In the genomic region with DNA sequence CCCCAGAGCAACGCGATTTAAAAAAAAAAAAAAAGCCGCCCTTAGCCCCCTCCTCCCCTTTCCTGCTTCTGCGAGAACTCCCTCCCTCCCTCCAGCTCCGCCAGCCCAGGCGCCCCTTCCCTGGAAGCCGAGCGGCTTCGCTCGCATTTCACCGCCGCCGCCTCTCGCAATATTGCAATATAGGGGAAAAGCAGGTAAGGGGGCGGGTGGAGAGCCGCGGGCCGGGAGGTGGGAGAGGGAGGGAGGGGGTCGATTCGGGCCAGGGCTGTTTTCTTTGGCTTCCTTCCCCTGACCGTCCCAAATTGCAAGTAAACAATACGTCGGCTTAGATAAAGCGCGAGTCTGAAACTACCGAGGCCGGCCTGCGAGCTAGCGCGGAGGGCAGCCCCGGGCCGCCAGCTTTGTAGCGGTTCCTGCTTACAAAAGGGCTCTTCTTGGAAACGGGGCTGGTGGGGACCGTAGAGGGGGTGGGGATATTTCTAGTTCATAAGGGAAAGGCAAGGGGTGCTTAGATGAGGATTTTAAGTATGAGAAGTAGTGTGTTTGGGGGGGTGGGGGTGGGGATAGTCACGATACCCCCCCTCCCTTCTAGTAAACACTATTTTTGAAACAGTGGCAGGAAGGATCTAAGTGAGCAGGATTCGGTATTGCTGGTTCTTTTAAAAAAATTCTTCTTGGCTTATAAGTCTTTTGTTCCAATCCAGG, we compare ENCODE assay signal across 8 cellular contexts. TPM values are rescaled to one million over a fixed set of nuclear protein-coding genes. Genes with fewer than 3 reads are reported as not detected.
DNase-seq lines count a peak whose midpoint lies in the region; ATAC-seq and TF ChIP-seq lines count a peak whose summit lies in the region.

No MANE protein-coding gene starts in this region.

- H3K4me3 ChIP-seq in GM12865 (ENCODE audit: low read depth, low read length), result peak overlapping the region; percentile 67

- peak; percentile 66 for DNase-seq in GM12865 (ENCODE audit: low read depth)
- peak; percentile 24 for DNase-seq in MV-4-11 (lab: John Stamatoyannopoulos, UW)
- DNase-seq in activated CD4-positive, alpha-beta T cell treated with anti-CD3 and anti-CD28 coated beads for 4 hours, result peak; percentile 32 to 40
- DNase-seq in dermis blood vessel endothelial cell, result peak; percentile 60
- DNase-seq in left kidney (ENCODE audit: low read depth, low spot score), result peak; percentile 83
- peak; percentile 32 to 36 for DNase-seq in stimulated activated CD4-positive, alpha-beta T cell treated with anti-CD3 and anti-CD28 coated beads, Interleukin-4, amount 100 ng/mL, for 4 hours
- DNase-seq in NCI-H774 (lab: John Stamatoyannopoulos, UW), result no peak

- ATAC-seq in HG03378 (IDR thresholded peaks at IDR 0.05; ENCODE audit: unreplicated experiment), result no peak

- TF ChIP-seq CTCF in GM12865 (IDR thresholded peaks at IDR 0.05; ENCODE audit: insufficient read depth, low read depth, low read length, missing control alignments), result no peak

RNA-seq across cellular contexts. Expression of gene LMO4, which starts 0.5 kb away (rescaled TPM):
- 20.2 and 20.8 TPM in 2 replicates for total RNA-seq in dermis blood vessel endothelial cell
